ENCODE assay signal across 16 cellular contexts in the genomic region with DNA sequence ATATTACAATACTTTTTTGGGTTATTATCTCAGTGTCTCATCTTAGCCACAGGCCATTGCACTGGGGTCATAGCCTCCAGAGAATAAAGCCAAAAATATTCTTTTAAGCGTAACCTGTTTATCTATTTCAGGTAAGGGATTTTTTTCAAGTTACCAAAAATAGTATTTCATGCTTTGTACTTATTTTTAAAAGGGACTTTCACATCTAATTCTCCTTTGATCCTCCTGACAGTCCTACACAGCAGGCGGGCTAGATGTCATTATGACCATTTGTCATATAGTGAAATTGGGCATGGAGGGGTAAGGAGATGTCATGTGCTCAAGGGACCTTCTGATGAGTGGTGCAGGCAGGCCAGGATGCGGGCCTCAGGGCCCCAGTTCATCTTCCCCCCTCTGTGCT.
DNase-seq lines count a peak whose midpoint lies in the region; ATAC-seq and TF ChIP-seq lines count a peak whose summit lies in the region.
"Had no signal": no experiment of that assay in that cellular context is flagged by ENCODE, and none has a peak within 500 bp of the region (broad histone marks: within the 10 kb centered on the region; RNA-seq: fewer than 3 reads in every experiment).

No MANE protein-coding gene starts in this region.

- no peak for TF ChIP-seq CTCF in GM12865 (IDR thresholded peaks at IDR 0.05; ENCODE audit: insufficient read depth, low read depth, low read length, missing control alignments)

- H3K4me3 ChIP-seq in GM12865 (ENCODE audit: low read depth, low read length): no peak overlapping the region
- H3K4me3 ChIP-seq: GM23338, sigmoid colon had no signal

- peak; percentile 75 for DNase-seq in GM12865 (ENCODE audit: low read depth)
- DNase-seq in NAMALWA (ENCODE audit: low spot score): peak; percentile 21
- DNase-seq in stimulated activated CD8-positive, alpha-beta memory T cell treated with anti-CD3 and anti-CD28 coated beads, Interleukin-4, amount 100 ng/mL, for 48 hours: no peak
- DNase-seq in NK-92 (lab: John Stamatoyannopoulos, UW; ENCODE audit: unreplicated experiment): no peak
- DNase-seq in Right ventricle myocardium superior: no peak
- DNase-seq: activated CD4-positive, alpha-beta T cell treated with anti-CD3 and anti-CD28 coated beads for 1 hour; activated CD8-positive, alpha-beta memory T cell treated with anti-CD3 and anti-CD28 coated beads, Interleukin-2, amount 50 U/mL, for 4 hours; activated naive CD4-positive, alpha-beta T cell treated with Interleukin-2 at 50 U/mL for 16 hours; COR-L47; NCI-H2029; sigmoid colon; stimulated activated CD4-positive, alpha-beta T cell treated with anti-CD3 and anti-CD28 coated beads, Interleukin-4, amount 100 ng/mL, for 1 hour had no signal

- ATAC-seq in GM19372 (IDR thresholded peaks at IDR 0.05; ENCODE audit: low read depth, unreplicated experiment) (peak; percentile 32), HG02798 (IDR thresholded peaks at IDR 0.05; ENCODE audit: poor library complexity, unreplicated experiment) (peak; percentile 51), HG03280 (IDR thresholded peaks at IDR 0.05; ENCODE audit: unreplicated experiment) (no peak), Right ventricle myocardium superior (ENCODE audit: poor library complexity) (no peak)
- ATAC-seq: GM23338 had no signal

- intact Hi-C loops in Right ventricle myocardium superior (cut with DNase I): no loop called here

Comparison
In these comparisons a context has a peak if more than half of its experiments do, and no peak if none do; other contexts are left out.
1. DNase-seq: peak in GM12865 (single experiment) and NAMALWA (single experiment); none in stimulated activated CD8-positive, alpha-beta memory T cell treated with anti-CD3 and anti-CD28 coated beads, Interleukin-4, amount 100 ng/mL, for 48 hours (single experiment), NK-92 (single experiment) and Right ventricle myocardium superior (single experiment).
2. ATAC-seq: peak in GM19372 (single experiment) and HG02798 (single experiment); none in HG03280 (single experiment) and Right ventricle myocardium superior (single experiment).